Comparison of ENCODE assay signal across 1 cellular context in genomic region chr7:7290429-7291122, GRCh38.
TF ChIP-seq lines count a peak whose summit lies in the region.

No MANE protein-coding gene starts in this region.

TF ChIP-seq in HepG2, 621 proteins besides CTCF, POLR2A, EP300 and RAD21 (continued from another document):
- TF ChIP-seq, protein P1, sequence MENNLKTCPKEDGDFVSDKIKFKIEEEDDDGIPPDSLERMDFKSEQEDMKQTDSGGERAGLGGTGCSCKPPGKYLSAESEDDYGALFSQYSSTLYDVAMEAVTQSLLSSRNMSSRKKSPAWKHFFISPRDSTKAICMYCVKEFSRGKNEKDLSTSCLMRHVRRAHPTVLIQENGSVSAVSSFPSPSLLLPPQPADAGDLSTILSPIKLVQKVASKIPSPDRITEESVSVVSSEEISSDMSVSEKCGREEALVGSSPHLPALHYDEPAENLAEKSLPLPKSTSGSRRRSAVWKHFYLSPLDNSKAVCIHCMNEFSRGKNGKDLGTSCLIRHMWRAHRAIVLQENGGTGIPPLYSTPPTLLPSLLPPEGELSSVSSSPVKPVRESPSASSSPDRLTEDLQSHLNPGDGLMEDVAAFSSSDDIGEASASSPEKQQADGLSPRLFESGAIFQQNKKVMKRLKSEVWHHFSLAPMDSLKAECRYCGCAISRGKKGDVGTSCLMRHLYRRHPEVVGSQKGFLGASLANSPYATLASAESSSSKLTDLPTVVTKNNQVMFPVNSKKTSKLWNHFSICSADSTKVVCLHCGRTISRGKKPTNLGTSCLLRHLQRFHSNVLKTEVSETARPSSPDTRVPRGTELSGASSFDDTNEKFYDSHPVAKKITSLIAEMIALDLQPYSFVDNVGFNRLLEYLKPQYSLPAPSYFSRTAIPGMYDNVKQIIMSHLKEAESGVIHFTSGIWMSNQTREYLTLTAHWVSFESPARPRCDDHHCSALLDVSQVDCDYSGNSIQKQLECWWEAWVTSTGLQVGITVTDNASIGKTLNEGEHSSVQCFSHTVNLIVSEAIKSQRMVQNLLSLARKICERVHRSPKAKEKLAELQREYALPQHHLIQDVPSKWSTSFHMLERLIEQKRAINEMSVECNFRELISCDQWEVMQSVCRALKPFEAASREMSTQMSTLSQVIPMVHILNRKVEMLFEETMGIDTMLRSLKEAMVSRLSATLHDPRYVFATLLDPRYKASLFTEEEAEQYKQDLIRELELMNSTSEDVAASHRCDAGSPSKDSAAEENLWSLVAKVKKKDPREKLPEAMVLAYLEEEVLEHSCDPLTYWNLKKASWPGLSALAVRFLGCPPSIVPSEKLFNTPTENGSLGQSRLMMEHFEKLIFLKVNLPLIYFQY (CRISPR knock-in tag; IDR thresholded peaks at IDR 0.05; ENCODE audit: borderline replicate concordance), result no peak
- TF ChIP-seq SMC3 (IDR thresholded peaks at IDR 0.05; ENCODE audit: low read length), result peak; percentile 14; the same call in 1 of the 2 replicates
- peak; percentile 80 for TF ChIP-seq NR2F6 (IDR thresholded peaks at IDR 0.05)
- no peak; the same call in 1 of the 2 replicates for TF ChIP-seq NR2F6 (CRISPR knock-in tag; IDR thresholded peaks at IDR 0.05)
